In genomic region chrX:134885336-134886016, GRCh38 we compare ENCODE assay signal across 17 cellular contexts.
"Had no signal": no experiment of that assay in that cellular context is flagged by ENCODE, and none has a peak within 500 bp of the region (broad histone marks: within the 10 kb centered on the region; RNA-seq: fewer than 3 reads in every experiment).

No MANE protein-coding gene starts in this region.

- DNase-seq: activated CD4-positive, alpha-beta T cell treated with anti-CD3 and anti-CD28 coated beads, Interleukin-2, amount 50 U/mL, for 4 hours; activated CD4-positive, CD25-positive, alpha-beta regulatory T cell treated with anti-CD3 and anti-CD28 coated beads, Interleukin-2, amount 50 U/mL, for 72 hours; activated CD8-positive, alpha-beta memory T cell treated with anti-CD3 and anti-CD28 coated beads, Interleukin-2, amount 10 ng/mL, durations not matched to agents 7 days and 5 days; activated gamma-delta T cell; activated T-cell treated with anti-CD3 and anti-CD28 coated beads, Interleukin-2, amount 50 U/mL, for 4 hours; amygdala; esophagus squamous epithelium; foreskin fibroblast; occipital lobe; stimulated activated CD4-positive, alpha-beta T cell treated with anti-CD3 and anti-CD28 coated beads, Interleukin-2, amount 100 ng/mL, for 24 hours; stimulated activated naive CD4-positive, alpha-beta T cell had no signal

- H3K27ac Mint-ChIP-seq: activated naive CD8-positive, alpha-beta T cell; type B pancreatic cell had no signal

- ATAC-seq: activated T-cell treated with anti-CD3 and anti-CD28 coated beads, Interleukin-2, amount 50 U/mL, for 4 hours; left lobe of liver; sciatic nerve had no signal

- H3K9me3 Mint-ChIP-seq: activated T-cell treated with anti-CD3 and anti-CD28 coated beads, Interleukin-2, amount 50 U/mL, for 4 hours; natural killer cell treated with Interleukin-12 subunit alpha and Interleukin-12 subunit beta and Interleukin-15 and Interleukin-18, amount 100 ng/mL, for 72 hours; type B pancreatic cell had no signal

- H3K36me3 ChIP-seq: esophagus squamous epithelium, prostate gland had no signal

- H3K4me3 ChIP-seq: esophagus squamous epithelium, prostate gland had no signal

- H3K4me3 Mint-ChIP-seq: activated CD8-positive, alpha-beta memory T cell treated with anti-CD3 and anti-CD28 coated beads, Interleukin-2, amount 10 ng/mL, durations not matched to agents 7 days and 5 days; activated naive CD8-positive, alpha-beta T cell; activated T-cell treated with anti-CD3 and anti-CD28 coated beads, Interleukin-2, amount 50 U/mL, for 4 hours; type B pancreatic cell had no signal

- H3K36me3 Mint-ChIP-seq: activated naive CD8-positive, alpha-beta T cell; natural killer cell treated with Interleukin-12 subunit alpha and Interleukin-12 subunit beta and Interleukin-15 and Interleukin-18, amount 100 ng/mL, for 72 hours had no signal

- H3K27ac ChIP-seq: prostate gland had no signal

- H3K4me1 ChIP-seq: esophagus squamous epithelium, prostate gland had no signal

- H3K27me3 ChIP-seq: esophagus squamous epithelium had no signal

- H3K27me3 Mint-ChIP-seq: activated CD8-positive, alpha-beta memory T cell treated with anti-CD3 and anti-CD28 coated beads, Interleukin-2, amount 10 ng/mL, durations not matched to agents 7 days and 5 days; activated naive CD8-positive, alpha-beta T cell; type B pancreatic cell had no signal

- H3K9me3 ChIP-seq: esophagus squamous epithelium, prostate gland had no signal
